9 cellular contexts compared by ENCODE assay signal in the genomic region with DNA sequence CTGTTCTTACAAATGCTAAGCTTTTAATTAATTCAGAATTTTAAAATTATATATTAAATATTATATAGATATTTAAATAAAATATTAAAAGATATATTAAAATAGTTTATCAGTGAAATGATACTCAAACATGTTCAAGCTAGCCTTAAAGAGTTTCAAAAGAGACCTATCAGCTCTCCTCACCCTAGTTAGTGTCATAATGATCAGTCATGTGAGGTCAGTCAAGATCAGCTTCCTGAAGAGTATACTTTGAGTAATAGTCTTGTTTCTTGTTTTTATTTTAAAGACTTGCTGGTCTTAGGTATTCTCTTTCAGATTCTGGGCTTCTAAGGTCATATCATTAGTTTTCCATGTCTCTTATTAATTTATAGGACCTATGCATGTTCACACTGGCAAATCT.
"Had no signal": no experiment of that assay in that cellular context is flagged by ENCODE, and none has a peak within 500 bp of the region (broad histone marks: within the 10 kb centered on the region; RNA-seq: fewer than 3 reads in every experiment).

No MANE protein-coding gene starts in this region.

- H3K4me3 Mint-ChIP-seq: GM23338, H9 had no signal

- FAIRE-seq: H1, H54, HTR-8/SVneo, K562 had no signal

- ATAC-seq: GM23338, K562 had no signal

- H3K4me1 Mint-ChIP-seq: GM23338, H9 had no signal

- H3K9me3 Mint-ChIP-seq: GM23338, H9 had no signal

- DNase-seq: H9, HCEC 1CT, IMR-90, KG1 had no signal

- H3K4me3 ChIP-seq: GM23338, K562 had no signal

- H3K27ac Mint-ChIP-seq: GM23338, H9 had no signal
